ENCODE assay signal across 8 cellular contexts in genomic region chr11:10735532-10736465, GRCh38. TPM values are rescaled to one million over a fixed set of nuclear protein-coding genes. Genes with fewer than 3 reads are reported as not detected.
DNase-seq lines count a peak whose midpoint lies in the region; ATAC-seq, FAIRE-seq and TF ChIP-seq lines count a peak whose summit lies in the region.

No MANE protein-coding gene starts in this region.

- TF ChIP-seq CTCF in right atrium auricular region (IDR thresholded peaks at IDR 0.05) (peak; percentile 95 to 99), psoas muscle (IDR thresholded peaks at IDR 0.05) (peak; percentile 99)

- H3K36me3 ChIP-seq in right atrium auricular region (no peaks in the 10 kb centered on the region), psoas muscle (ENCODE audit: insufficient read depth in 1 of 2, low read depth in 1 of 2) (no peaks in the 10 kb centered on the region)

- H3K4me3 ChIP-seq in right atrium auricular region (peak overlapping the region in 1 of 2 donors; percentile 32), psoas muscle (peak overlapping the region; percentile 34)

- no peaks in the 10 kb centered on the region for H3K9me3 ChIP-seq in right atrium auricular region
- no peaks in the 10 kb centered on the region for H3K9me3 ChIP-seq in psoas muscle

- intact Hi-C loops in psoas muscle (cut with DNase I): loop anchor here (1.0 to 10.0 kb wide), 7 partner anchors 58 to 329 kb away; partner anchors contain the start of gene RNF141 (in 1 of the 2)

- peaks cover 0 to 11% of the 10 kb centered on the region in 2 donors for H3K4me1 ChIP-seq in right atrium auricular region
- H3K4me1 ChIP-seq in psoas muscle: peaks cover 5% of the 10 kb centered on the region

- WGBS in psoas muscle, 3 donors: 9% methylated on average over 20 of the region's 20 CpGs

- peak; percentile 92 for DNase-seq in NCI-H1694 (lab: John Stamatoyannopoulos, UW)
- DNase-seq in T-helper 2 cell: peak; percentile 70 to 84 (median 78)
- peak; percentile 96 for DNase-seq in right atrium auricular region (ENCODE audit: low spot score)
- peak; percentile 95 to 98 for DNase-seq in psoas muscle
- DNase-seq in urothelium cell line (ENCODE audit: low spot score): peak; percentile 95

- ATAC-seq in GM18499 (IDR thresholded peaks at IDR 0.05; ENCODE audit: insufficient read depth, unreplicated experiment) (peak; percentile 66), HG02943 (IDR thresholded peaks at IDR 0.05; ENCODE audit: low read depth, unreplicated experiment) (peak; percentile 88), psoas muscle (peak; percentile 98 to 99 (median 98))

- no peaks in the 10 kb centered on the region for H3K27me3 ChIP-seq in right atrium auricular region
- H3K27me3 ChIP-seq in psoas muscle (ENCODE audit: insufficient read depth in 3 of 3, low read length in 2 of 3): no peaks in the 10 kb centered on the region

- H3K27ac ChIP-seq in angular gyrus (ENCODE audit: low read depth, low read length): peak overlapping the region; percentile 64
- peak overlapping the region; percentile 64 to 70 for H3K27ac ChIP-seq in right atrium auricular region
- peak overlapping the region; percentile 82 for H3K27ac ChIP-seq in psoas muscle

- no peak for FAIRE-seq in urothelium cell line (lab: Jason Lieb, UNC)

RNA-seq across cellular contexts. Expression of gene CTR9, which starts 15.2 kb away (rescaled TPM):
- total RNA-seq in right atrium auricular region: 10 to 100 TPM; 17.0 to 18.6 TPM
- 10 to 100 TPM; 20.9 to 31.0 (median 26.1) TPM for total RNA-seq in psoas muscle
- 10 to 100 TPM; 16.4 to 41.6 (median 17.7) TPM for polyA plus RNA-seq in psoas muscle

RNA-seq across cellular contexts. Expression of gene IRAG1, which starts 42.2 kb away (rescaled TPM):
- 10 to 100 TPM in 1 of 2 donors, 1 to 10 TPM in 1; 4.6 to 10.9 TPM for total RNA-seq in right atrium auricular region
- total RNA-seq in psoas muscle: 1 to 10 TPM; 3.9 to 9.4 (median 4.4) TPM
- 1 to 10 TPM; 1.4 to 2.4 (median 1.8) TPM for polyA plus RNA-seq in psoas muscle
